In genomic region chr13:91544723-91545122, GRCh38 we compare ENCODE assay signal across 21 cellular contexts.
DNase-seq lines count a peak whose midpoint lies in the region; ATAC-seq, FAIRE-seq and TF ChIP-seq lines count a peak whose summit lies in the region.
"Had no signal": no experiment of that assay in that cellular context is flagged by ENCODE, and none has a peak within 500 bp of the region (broad histone marks: within the 10 kb centered on the region; RNA-seq: fewer than 3 reads in every experiment).

No MANE protein-coding gene starts in this region.

- no peaks in the 10 kb centered on the region for H3K9me3 ChIP-seq in right atrium auricular region
- H3K9me3 ChIP-seq: prostate gland, SK-N-SH had no signal

- H3K27ac ChIP-seq in right atrium auricular region, result no peak overlapping the region
- H3K27ac ChIP-seq: left ventricle myocardium inferior, prostate gland had no signal

- ATAC-seq in Right ventricle myocardium inferior (peak; percentile 39), sciatic nerve (peak; percentile 70)

- no peaks in the 10 kb centered on the region for H3K27me3 ChIP-seq in right atrium auricular region

- no peak for TF ChIP-seq CTCF in right atrium auricular region (IDR thresholded peaks at IDR 0.05)

- no peak for FAIRE-seq in GM12892 (lab: Jason Lieb, UNC)
- FAIRE-seq: bronchial epithelial cell had no signal

- intact Hi-C loops in Right ventricle myocardium inferior (cut with DNase I) (no loop called here), sciatic nerve (cut with DNase I) (no loop called here)

- H3K36me3 ChIP-seq in right atrium auricular region, result no peaks in the 10 kb centered on the region
- H3K36me3 ChIP-seq: left ventricle myocardium inferior, prostate gland had no signal

- no peak overlapping the region for H3K4me3 ChIP-seq in right atrium auricular region
- H3K4me3 ChIP-seq: left ventricle myocardium inferior, prostate gland had no signal

- no peaks in the 10 kb centered on the region for H3K4me1 ChIP-seq in right atrium auricular region
- H3K4me1 ChIP-seq: left ventricle myocardium inferior, prostate gland had no signal

- TF ChIP-seq POLR2A in GM12892 (IDR thresholded peaks at IDR 0.05; ENCODE audit: low read depth, low read length), result no peak

- DNase-seq in Right ventricle myocardium inferior (ENCODE audit: missing footprints) (no peak), right atrium auricular region (ENCODE audit: low spot score) (no peak), SIG-M5 (lab: John Stamatoyannopoulos, UW) (peak; percentile 53), globus pallidus (ENCODE audit: low spot score) (peak; percentile 4), sciatic nerve (ENCODE audit: low spot score) (no peak), NCI-H2196 (lab: John Stamatoyannopoulos, UW; ENCODE audit: unreplicated experiment) (no peak), GM12892 (ENCODE audit: insufficient read length) (no peak)
- no peak for DNase-seq in activated CD8-positive, alpha-beta memory T cell treated with anti-CD3 and anti-CD28 coated beads, Interleukin-2, amount 50 U/mL, for 4 hours
- DNase-seq: 8988T; activated CD4-positive, alpha-beta T cell treated with anti-CD3 and anti-CD28 coated beads, Interleukin-2, amount 50 U/mL, for 48 hours; activated naive CD8-positive, alpha-beta T cell treated with anti-CD3 and anti-CD28 coated beads, Interleukin-2, amount 10 ng/mL, durations not matched to agents 7 days and 5 days; DMS79; effector CD8-positive, alpha-beta T cell; KBM-7; left ventricle myocardium inferior; NCI-H1417 treated with DMSO at 0.1 percent for 48 hours; SK-N-SH; stimulated activated naive CD4-positive, alpha-beta T cell treated with Interleukin-2 at 50 U/mL for 16 hours; trophoblast cell had no signal

Comparison
In these comparisons a context has a peak if more than half of its experiments do, and no peak if none do; other contexts are left out.
1. DNase-seq: peak in SIG-M5 (single experiment) and globus pallidus (single experiment); none in Right ventricle myocardium inferior (single experiment), right atrium auricular region (single experiment), sciatic nerve (single experiment), NCI-H2196 (single experiment), GM12892 (single experiment) and activated CD8-positive, alpha-beta memory T cell treated with anti-CD3 and anti-CD28 coated beads, Interleukin-2, amount 50 U/mL, for 4 hours (single experiment).